In the genomic region with DNA sequence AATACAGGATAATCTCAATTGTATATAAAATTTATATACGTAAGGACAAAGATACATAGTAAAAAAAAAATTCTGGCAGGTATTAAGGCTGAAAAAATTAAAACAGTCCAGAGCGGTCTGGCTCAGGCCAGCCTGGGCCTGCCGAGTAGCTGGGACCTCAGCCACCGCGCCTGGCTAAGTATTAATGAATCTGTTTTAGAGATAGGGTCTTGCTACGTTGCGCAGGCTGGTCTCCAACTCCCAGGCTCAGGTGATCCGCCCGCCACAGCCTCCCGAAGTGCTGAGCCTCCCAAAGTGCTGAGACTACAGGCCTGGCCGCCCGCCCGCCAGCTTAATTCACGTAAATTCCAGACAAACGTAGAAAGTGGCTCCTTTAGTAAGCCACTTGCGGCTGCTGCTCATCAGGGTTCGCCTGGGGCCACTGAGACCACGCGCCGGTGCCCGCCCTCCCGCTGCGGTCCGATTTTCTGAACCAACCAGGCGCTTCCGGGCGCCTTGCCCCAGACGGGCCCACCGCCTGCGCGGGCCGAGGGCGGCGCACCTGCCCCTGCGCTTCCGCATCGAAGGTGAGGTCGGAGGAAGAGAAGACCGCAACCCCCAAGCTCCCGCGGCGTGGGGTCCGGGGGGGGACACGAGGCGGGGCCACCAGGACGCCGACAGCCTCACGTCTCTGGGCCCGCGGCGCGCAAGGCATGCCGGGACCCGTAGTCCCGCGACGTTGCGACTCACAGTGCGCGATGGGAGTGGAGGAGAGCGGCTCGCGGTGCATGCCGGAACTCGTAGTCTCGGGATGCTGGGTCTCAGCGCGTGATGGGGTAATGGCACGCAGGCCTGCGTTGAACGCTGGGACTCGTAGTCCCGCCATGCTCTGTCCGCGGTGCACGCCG, we compare ENCODE assay signal across 1 cellular context.
TF ChIP-seq lines count a peak whose summit lies in the region.

No MANE protein-coding gene starts in this region.

TF ChIP-seq in HepG2, 621 proteins besides CTCF, POLR2A, EP300 and RAD21 (continued from another document and continues in another):
- TF ChIP-seq SOX6 (IDR thresholded peaks at IDR 0.05) (no peak), SOX6 (CRISPR knock-in tag; IDR thresholded peaks at IDR 0.05) (peak; percentile 78), SIN3B (IDR thresholded peaks at IDR 0.05; ENCODE audit: low read length) (no peak), TMF1 (CRISPR knock-in tag; IDR thresholded peaks at IDR 0.05; ENCODE audit: low read depth) (no peak), ARID2 (CRISPR knock-in tag; IDR thresholded peaks at IDR 0.05; ENCODE audit: borderline replicate concordance) (peak; percentile 79; the same call in 1 of the 2 replicates), RXRA (CRISPR knock-in tag; IDR thresholded peaks at IDR 0.05) (peak; percentile 96), ZNF644 (CRISPR knock-in tag; IDR thresholded peaks at IDR 0.05; ENCODE audit: low read depth) (no peak), SALL1 (CRISPR knock-in tag; IDR thresholded peaks at IDR 0.05) (peak; percentile 88), NFYC (CRISPR knock-in tag; IDR thresholded peaks at IDR 0.05) (peak; percentile 82), SAP130 (CRISPR knock-in tag; IDR thresholded peaks at IDR 0.05; ENCODE audit: low read depth) (peak; percentile 84; the same call in 1 of the 2 replicates), U2AF1 (optimal IDR thresholded peaks at IDR 0.05; ENCODE audit: low read depth, low read length) (peak; percentile 19), ZNF17 (CRISPR knock-in tag; IDR thresholded peaks at IDR 0.05) (no peak), ZNF260 (CRISPR knock-in tag; IDR thresholded peaks at IDR 0.05; ENCODE audit: borderline replicate concordance, low read depth) (no peak), ZNF234 (CRISPR knock-in tag; conservative IDR thresholded peaks at IDR 0.05) (peak; percentile 86), ZBTB7B (CRISPR knock-in tag; IDR thresholded peaks at IDR 0.05) (peak; percentile 99), HMG20B (CRISPR knock-in tag; conservative IDR thresholded peaks at IDR 0.05) (peak; percentile 42; the same call in 1 of the 2 replicates), ZNF878 (CRISPR knock-in tag; IDR thresholded peaks at IDR 0.05) (peak; percentile 77; the same call in 1 of the 2 replicates), XBP1 (CRISPR knock-in tag; IDR thresholded peaks at IDR 0.05) (no peak), ZNF891 (CRISPR knock-in tag; IDR thresholded peaks at IDR 0.05) (peak; percentile 74; the same call in 1 of the 2 replicates), ZNF567 (CRISPR knock-in tag; IDR thresholded peaks at IDR 0.05; ENCODE audit: borderline replicate concordance) (0 out of 2 replicates have a peak, but pooled peaks have one; percentile 12), ZKSCAN5 (CRISPR knock-in tag; IDR thresholded peaks at IDR 0.05) (no peak), ZNF124 (CRISPR knock-in tag; IDR thresholded peaks at IDR 0.05) (peak; percentile 75), ZNF343 (CRISPR knock-in tag; IDR thresholded peaks at IDR 0.05) (peak; percentile 91; the same call in 1 of the 2 replicates), ATRX (CRISPR knock-in tag; IDR thresholded peaks at IDR 0.05; ENCODE audit: borderline replicate concordance) (no peak)
- TF ChIP-seq, protein P1, sequence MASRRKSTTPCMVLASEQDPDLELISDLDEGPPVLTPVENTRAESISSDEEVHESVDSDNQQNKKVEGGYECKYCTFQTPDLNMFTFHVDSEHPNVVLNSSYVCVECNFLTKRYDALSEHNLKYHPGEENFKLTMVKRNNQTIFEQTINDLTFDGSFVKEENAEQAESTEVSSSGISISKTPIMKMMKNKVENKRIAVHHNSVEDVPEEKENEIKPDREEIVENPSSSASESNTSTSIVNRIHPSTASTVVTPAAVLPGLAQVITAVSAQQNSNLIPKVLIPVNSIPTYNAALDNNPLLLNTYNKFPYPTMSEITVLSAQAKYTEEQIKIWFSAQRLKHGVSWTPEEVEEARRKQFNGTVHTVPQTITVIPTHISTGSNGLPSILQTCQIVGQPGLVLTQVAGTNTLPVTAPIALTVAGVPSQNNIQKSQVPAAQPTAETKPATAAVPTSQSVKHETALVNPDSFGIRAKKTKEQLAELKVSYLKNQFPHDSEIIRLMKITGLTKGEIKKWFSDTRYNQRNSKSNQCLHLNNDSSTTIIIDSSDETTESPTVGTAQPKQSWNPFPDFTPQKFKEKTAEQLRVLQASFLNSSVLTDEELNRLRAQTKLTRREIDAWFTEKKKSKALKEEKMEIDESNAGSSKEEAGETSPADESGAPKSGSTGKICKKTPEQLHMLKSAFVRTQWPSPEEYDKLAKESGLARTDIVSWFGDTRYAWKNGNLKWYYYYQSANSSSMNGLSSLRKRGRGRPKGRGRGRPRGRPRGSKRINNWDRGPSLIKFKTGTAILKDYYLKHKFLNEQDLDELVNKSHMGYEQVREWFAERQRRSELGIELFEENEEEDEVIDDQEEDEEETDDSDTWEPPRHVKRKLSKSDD (CRISPR knock-in tag; IDR thresholded peaks at IDR 0.05; ENCODE audit: low read depth) = peak; percentile 87; the same call in 1 of the 2 replicates
- TF ChIP-seq, protein P2, sequence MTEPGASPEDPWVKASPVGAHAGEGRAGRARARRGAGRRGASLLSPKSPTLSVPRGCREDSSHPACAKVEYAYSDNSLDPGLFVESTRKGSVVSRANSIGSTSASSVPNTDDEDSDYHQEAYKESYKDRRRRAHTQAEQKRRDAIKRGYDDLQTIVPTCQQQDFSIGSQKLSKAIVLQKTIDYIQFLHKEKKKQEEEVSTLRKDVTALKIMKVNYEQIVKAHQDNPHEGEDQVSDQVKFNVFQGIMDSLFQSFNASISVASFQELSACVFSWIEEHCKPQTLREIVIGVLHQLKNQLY (CRISPR knock-in tag; IDR thresholded peaks at IDR 0.05) = peak; percentile 55
- TF ChIP-seq, protein P3, sequence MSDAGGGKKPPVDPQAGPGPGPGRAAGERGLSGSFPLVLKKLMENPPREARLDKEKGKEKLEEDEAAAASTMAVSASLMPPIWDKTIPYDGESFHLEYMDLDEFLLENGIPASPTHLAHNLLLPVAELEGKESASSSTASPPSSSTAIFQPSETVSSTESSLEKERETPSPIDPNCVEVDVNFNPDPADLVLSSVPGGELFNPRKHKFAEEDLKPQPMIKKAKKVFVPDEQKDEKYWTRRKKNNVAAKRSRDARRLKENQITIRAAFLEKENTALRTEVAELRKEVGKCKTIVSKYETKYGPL (CRISPR knock-in tag; IDR thresholded peaks at IDR 0.05) = no peak
- TF ChIP-seq, protein P4, sequence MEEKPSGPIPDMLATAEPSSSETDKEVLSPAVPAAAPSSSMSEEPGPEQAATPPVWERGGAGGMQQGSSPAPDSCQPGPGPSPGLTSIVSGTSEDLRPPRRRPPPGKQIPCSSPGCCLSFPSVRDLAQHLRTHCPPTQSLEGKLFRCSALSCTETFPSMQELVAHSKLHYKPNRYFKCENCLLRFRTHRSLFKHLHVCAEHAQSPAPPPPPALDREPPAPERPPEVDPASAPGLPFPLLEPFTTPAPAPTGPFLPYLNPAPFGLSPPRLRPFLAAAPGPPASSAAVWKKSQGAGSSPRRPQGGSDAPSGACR (CRISPR knock-in tag; IDR thresholded peaks at IDR 0.05) = peak; percentile 88
- TF ChIP-seq, protein P5, sequence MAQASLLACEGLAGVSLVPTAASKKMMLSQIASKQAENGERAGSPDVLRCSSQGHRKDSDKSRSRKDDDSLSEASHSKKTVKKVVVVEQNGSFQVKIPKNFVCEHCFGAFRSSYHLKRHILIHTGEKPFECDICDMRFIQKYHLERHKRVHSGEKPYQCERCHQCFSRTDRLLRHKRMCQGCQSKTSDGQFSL (CRISPR knock-in tag; IDR thresholded peaks at IDR 0.05) = peak; percentile 85
- TF ChIP-seq, protein P6, sequence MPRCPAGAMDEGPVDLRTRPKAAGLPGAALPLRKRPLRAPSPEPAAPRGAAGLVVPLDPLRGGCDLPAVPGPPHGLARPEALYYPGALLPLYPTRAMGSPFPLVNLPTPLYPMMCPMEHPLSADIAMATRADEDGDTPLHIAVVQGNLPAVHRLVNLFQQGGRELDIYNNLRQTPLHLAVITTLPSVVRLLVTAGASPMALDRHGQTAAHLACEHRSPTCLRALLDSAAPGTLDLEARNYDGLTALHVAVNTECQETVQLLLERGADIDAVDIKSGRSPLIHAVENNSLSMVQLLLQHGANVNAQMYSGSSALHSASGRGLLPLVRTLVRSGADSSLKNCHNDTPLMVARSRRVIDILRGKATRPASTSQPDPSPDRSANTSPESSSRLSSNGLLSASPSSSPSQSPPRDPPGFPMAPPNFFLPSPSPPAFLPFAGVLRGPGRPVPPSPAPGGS (CRISPR knock-in tag; IDR thresholded peaks at IDR 0.05) = peak; percentile 90
- TF ChIP-seq, protein P7, sequence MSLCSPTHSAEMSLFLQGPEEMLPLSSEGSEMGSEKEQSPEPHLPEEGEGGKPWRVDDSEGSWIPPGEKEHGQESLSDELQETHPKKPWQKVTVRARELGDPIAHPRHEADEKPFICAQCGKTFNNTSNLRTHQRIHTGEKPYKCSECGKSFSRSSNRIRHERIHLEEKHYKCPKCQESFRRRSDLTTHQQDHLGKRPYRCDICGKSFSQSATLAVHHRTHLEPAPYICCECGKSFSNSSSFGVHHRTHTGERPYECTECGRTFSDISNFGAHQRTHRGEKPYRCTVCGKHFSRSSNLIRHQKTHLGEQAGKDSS (CRISPR knock-in tag; IDR thresholded peaks at IDR 0.05; ENCODE audit: borderline replicate concordance, low read depth) = peak; percentile 90; the same call in 1 of the 2 replicates
- TF ChIP-seq, protein P8, sequence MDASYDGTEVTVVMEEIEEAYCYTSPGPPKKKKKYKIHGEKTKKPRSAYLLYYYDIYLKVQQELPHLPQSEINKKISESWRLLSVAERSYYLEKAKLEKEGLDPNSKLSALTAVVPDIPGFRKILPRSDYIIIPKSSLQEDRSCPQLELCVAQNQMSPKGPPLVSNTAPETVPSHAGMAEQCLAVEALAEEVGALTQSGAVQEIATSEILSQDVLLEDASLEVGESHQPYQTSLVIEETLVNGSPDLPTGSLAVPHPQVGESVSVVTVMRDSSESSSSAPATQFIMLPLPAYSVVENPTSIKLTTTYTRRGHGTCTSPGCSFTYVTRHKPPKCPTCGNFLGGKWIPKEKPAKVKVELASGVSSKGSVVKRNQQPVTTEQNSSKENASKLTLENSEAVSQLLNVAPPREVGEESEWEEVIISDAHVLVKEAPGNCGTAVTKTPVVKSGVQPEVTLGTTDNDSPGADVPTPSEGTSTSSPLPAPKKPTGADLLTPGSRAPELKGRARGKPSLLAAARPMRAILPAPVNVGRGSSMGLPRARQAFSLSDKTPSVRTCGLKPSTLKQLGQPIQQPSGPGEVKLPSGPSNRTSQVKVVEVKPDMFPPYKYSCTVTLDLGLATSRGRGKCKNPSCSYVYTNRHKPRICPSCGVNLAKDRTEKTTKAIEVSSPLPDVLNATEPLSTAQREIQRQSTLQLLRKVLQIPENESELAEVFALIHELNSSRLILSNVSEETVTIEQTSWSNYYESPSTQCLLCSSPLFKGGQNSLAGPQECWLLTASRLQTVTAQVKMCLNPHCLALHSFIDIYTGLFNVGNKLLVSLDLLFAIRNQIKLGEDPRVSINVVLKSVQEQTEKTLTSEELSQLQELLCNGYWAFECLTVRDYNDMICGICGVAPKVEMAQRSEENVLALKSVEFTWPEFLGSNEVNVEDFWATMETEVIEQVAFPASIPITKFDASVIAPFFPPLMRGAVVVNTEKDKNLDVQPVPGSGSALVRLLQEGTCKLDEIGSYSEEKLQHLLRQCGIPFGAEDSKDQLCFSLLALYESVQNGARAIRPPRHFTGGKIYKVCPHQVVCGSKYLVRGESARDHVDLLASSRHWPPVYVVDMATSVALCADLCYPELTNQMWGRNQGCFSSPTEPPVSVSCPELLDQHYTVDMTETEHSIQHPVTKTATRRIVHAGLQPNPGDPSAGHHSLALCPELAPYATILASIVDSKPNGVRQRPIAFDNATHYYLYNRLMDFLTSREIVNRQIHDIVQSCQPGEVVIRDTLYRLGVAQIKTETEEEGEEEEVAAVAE (CRISPR knock-in tag; IDR thresholded peaks at IDR 0.05; ENCODE audit: borderline replicate concordance) = peak; percentile 68; the same call in 1 of the 2 replicates
- TF ChIP-seq, protein P9, sequence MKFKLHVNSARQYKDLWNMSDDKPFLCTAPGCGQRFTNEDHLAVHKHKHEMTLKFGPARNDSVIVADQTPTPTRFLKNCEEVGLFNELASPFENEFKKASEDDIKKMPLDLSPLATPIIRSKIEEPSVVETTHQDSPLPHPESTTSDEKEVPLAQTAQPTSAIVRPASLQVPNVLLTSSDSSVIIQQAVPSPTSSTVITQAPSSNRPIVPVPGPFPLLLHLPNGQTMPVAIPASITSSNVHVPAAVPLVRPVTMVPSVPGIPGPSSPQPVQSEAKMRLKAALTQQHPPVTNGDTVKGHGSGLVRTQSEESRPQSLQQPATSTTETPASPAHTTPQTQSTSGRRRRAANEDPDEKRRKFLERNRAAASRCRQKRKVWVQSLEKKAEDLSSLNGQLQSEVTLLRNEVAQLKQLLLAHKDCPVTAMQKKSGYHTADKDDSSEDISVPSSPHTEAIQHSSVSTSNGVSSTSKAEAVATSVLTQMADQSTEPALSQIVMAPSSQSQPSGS (CRISPR knock-in tag; IDR thresholded peaks at IDR 0.05) = no peak; the same call in none of the 2 replicates
- TF ChIP-seq, protein P10, sequence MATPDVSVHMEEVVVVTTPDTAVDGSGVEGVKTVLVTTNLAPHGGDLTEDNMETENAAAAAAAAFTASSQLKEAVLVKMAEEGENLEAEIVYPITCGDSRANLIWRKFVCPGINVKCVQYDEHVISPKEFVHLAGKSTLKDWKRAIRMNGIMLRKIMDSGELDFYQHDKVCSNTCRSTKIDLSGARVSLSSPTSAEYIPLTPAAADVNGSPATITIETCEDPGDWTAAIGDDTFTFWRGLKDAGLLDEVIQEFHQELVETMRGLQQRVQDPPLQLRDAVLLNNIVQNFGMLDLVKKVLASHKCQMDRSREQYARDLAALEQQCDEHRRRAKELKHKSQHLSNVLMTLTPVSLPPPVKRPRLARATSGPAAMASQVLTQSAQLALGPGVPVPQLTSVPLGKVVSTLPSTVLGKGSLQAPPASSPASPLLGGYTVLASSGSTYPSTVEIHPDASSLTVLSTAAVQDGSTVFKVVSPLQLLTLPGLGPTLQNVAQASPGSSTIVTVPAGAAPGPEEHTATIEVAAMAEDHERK (CRISPR knock-in tag; IDR thresholded peaks at IDR 0.05; ENCODE audit: low read depth) = peak; percentile 99; the same call in 1 of the 2 replicates
- TF ChIP-seq, protein P11, sequence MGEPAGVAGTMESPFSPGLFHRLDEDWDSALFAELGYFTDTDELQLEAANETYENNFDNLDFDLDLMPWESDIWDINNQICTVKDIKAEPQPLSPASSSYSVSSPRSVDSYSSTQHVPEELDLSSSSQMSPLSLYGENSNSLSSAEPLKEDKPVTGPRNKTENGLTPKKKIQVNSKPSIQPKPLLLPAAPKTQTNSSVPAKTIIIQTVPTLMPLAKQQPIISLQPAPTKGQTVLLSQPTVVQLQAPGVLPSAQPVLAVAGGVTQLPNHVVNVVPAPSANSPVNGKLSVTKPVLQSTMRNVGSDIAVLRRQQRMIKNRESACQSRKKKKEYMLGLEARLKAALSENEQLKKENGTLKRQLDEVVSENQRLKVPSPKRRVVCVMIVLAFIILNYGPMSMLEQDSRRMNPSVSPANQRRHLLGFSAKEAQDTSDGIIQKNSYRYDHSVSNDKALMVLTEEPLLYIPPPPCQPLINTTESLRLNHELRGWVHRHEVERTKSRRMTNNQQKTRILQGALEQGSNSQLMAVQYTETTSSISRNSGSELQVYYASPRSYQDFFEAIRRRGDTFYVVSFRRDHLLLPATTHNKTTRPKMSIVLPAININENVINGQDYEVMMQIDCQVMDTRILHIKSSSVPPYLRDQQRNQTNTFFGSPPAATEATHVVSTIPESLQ (CRISPR knock-in tag; conservative IDR thresholded peaks at IDR 0.05) = 0 out of 2 replicates have a peak, but pooled peaks have one; percentile 62
